Comparison of ENCODE assay signal across 1 cellular context in the genomic region with DNA sequence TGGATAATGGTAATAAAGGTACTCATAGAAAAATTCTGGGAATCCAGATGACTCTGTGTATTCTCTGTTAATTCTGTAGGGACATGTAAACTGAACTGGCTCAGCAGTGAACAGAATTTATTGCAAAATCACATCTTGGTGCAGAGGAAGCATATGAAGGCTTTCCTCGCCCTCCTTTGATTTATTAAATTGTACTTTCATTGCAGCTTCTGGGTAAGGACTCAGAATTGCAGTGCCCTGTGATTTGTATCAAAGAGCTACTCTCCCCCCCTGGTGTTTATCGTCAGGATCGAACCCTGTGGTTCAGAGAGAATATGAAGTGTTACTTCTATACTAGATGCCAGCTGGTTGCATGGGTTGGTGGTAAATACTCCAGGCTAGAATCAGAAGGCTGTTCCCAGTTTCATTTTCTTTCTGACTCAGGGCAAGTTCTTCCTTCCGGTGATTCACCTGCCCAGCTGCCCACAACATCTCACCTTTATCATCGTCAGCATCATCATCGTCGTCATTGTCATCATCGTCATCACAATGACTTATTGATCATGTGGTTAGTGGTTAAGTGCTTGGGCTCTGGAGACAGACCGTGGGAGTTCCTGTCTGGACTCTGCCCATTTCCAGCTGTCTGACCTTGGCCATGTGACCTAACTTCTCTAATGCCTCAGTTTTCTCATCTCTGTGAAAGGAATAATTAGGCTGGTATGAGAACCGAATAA.
TF ChIP-seq lines count a peak whose summit lies in the region.

No MANE protein-coding gene starts in this region.

TF ChIP-seq in WTC11, 78 proteins besides CTCF, POLR2A, EP300 and RAD21 (continued from another document):
- TF ChIP-seq STAT6 (CRISPR knock-in tag; conservative IDR thresholded peaks at IDR 0.05; ENCODE audit: low read depth) (no peak), ZNF317 (CRISPR knock-in tag; IDR thresholded peaks at IDR 0.05; ENCODE audit: borderline replicate concordance, low read depth) (no peak), NR1H2 (CRISPR knock-in tag; IDR thresholded peaks at IDR 0.05) (no peak), MXD4 (CRISPR knock-in tag; IDR thresholded peaks at IDR 0.05; ENCODE audit: borderline replicate concordance) (no peak), ZBTB43 (CRISPR knock-in tag; IDR thresholded peaks at IDR 0.05) (no peak)
